ENCODE assay signal across 12 cellular contexts in genomic region chr15:70742928-70743327, GRCh38. TPM values are rescaled to one million over a fixed set of nuclear protein-coding genes. Genes with fewer than 3 reads are reported as not detected.
DNase-seq lines count a peak whose midpoint lies in the region; ATAC-seq, FAIRE-seq and TF ChIP-seq lines count a peak whose summit lies in the region.
"Had no signal": no experiment of that assay in that cellular context is flagged by ENCODE, and none has a peak within 500 bp of the region (broad histone marks: within the 10 kb centered on the region; RNA-seq: fewer than 3 reads in every experiment).

No MANE protein-coding gene starts in this region.

- H3K4me1 ChIP-seq in fibroblast of lung (ENCODE audit: control insufficient read depth, extremely low read depth, insufficient read depth, low read length) (peaks cover 24% of the 10 kb centered on the region), gastrocnemius medialis (peaks cover 67 to 73% of the 10 kb centered on the region in 2 donors)

- intact Hi-C loops in gastrocnemius medialis (cut with DNase I; ENCODE audit: low total_unique reads) = loop anchor here (1.0 to 5.0 kb wide), 2 partner anchors 20 to 41 kb away; partner anchors contain the start of gene UACA

- H3K36me3 ChIP-seq in fibroblast of lung (ENCODE audit: control insufficient read depth, insufficient read depth, low read length) = no peaks in the 10 kb centered on the region
- H3K36me3 ChIP-seq in gastrocnemius medialis = no peaks in the 10 kb centered on the region

- H3K9me3 ChIP-seq in fibroblast of lung (ENCODE audit: control insufficient read depth, insufficient read depth, low read depth, low read length) (no peaks in the 10 kb centered on the region), gastrocnemius medialis (no peaks in the 10 kb centered on the region)

- H3K27ac ChIP-seq in fibroblast of lung (ENCODE audit: insufficient read depth, low read length) (peak overlapping the region; percentile 79), gastrocnemius medialis (peak overlapping the region; percentile 88 to 95 (median 91))
- H3K27ac ChIP-seq: C4-2B, VCaP had no signal

- DNase-seq in RPMI7951 (ENCODE audit: low read depth) = peak; percentile 57
- peak; percentile 36 to 41 for DNase-seq in fibroblast of lung (ENCODE audit: low read depth in 2 of 2)
- peak; percentile 65 to 75 for DNase-seq in gastrocnemius medialis
- no peak for DNase-seq in GM13977 (ENCODE audit: low spot score)
- no peak for DNase-seq in SIG-M5 treated with dmso at 0.1 percent for 504 hours (lab: John Stamatoyannopoulos, UW; ENCODE audit: unreplicated experiment)
- DNase-seq: NCI-H187 treated with DMSO at 0.1 percent for 48 hours; stimulated activated CD4-positive, alpha-beta T cell treated with anti-CD3 and anti-CD28 coated beads, Interleukin-12 subunit alpha, Interleukin-12 subunit beta, amount 100 ng/mL, for 4 hours had no signal

- FAIRE-seq in G401.6 (lab: Jason Lieb, UNC) = peak; percentile 23

- peak overlapping the region; percentile 69 for H3K4me2 ChIP-seq in fibroblast of lung (ENCODE audit: extremely low read depth, insufficient read depth, low read length)

- no peak for TF ChIP-seq CTCF in fibroblast of lung (conservative IDR thresholded peaks at IDR 0.05 in 1 of 2, IDR thresholded peaks at IDR 0.05 in 1 of 2; ENCODE audit: low read depth in 1 of 2, low read length in 2 of 2)
- TF ChIP-seq CTCF in gastrocnemius medialis (IDR thresholded peaks at IDR 0.05 in 4 of 5, conservative IDR thresholded peaks at IDR 0.05 in 1 of 5) = no peak
- no peak for TF ChIP-seq CTCF in GM13977 (IDR thresholded peaks at IDR 0.05; ENCODE audit: extremely low read depth, insufficient read depth, missing control alignments)

- H3K4me3 ChIP-seq in fibroblast of lung (replicated peaks in 1 of 4; ENCODE audit: control extremely low read depth in 1 of 4, insufficient read depth in 1 of 4, low read depth in 3 of 4, low read length in 4 of 4) = peak overlapping the region in 2 of 4 experiments; percentile 17 to 53
- peak overlapping the region; percentile 52 to 60 (median 56) for H3K4me3 ChIP-seq in gastrocnemius medialis

- no peak for TF ChIP-seq POLR2A in gastrocnemius medialis (IDR thresholded peaks at IDR 0.05)

- no peaks in the 10 kb centered on the region for H3K27me3 ChIP-seq in fibroblast of lung (ENCODE audit: control insufficient read depth, insufficient read depth, low read length)
- H3K27me3 ChIP-seq in gastrocnemius medialis = no peaks in the 10 kb centered on the region

- peak; percentile 75 to 83 for ATAC-seq in gastrocnemius medialis
- no peak for ATAC-seq in HG03565 (IDR thresholded peaks at IDR 0.05; ENCODE audit: unreplicated experiment)
- ATAC-seq in GM18502 (IDR thresholded peaks at IDR 0.05; ENCODE audit: poor library complexity, unreplicated experiment) = no peak

- H3K9ac ChIP-seq in fibroblast of lung (ENCODE audit: insufficient read depth, low read length) = no peak overlapping the region

- in situ Hi-C loops in gastrocnemius medialis (cut with MboI; ENCODE audit: low sequenced_read_pairs in 4 of 4) = no loop called here
- in situ Hi-C loops in GM13977 (cut with MboI; ENCODE audit: low pct_unique_long_range_greater_than_20kb, low sequenced_read_pairs, unreplicated experiment) = no loop called here

- peaks cover 3% of the 10 kb centered on the region for H4K20me1 ChIP-seq in fibroblast of lung (ENCODE audit: control insufficient read depth, extremely low read depth, insufficient read depth, low read length)

- H2AFZ ChIP-seq in fibroblast of lung (ENCODE audit: low read length) = no peak overlapping the region

- H3K79me2 ChIP-seq in fibroblast of lung (ENCODE audit: control insufficient read depth, insufficient read depth, low read length) = peaks cover 94% of the 10 kb centered on the region

RNA-seq across cellular contexts. Expression of gene UACA, which starts 20.4 kb away (rescaled TPM):
- total RNA-seq in RPMI7951 (2014; rRNA removed; shearing (Covaris generic)) = 47.0 and 56.8 TPM in 2 replicates
- total RNA-seq in fibroblast of lung = 107 and 187 TPM in 2 replicates
- 136 and 170 TPM in 2 replicates for polyA plus RNA-seq in fibroblast of lung
- polyA plus RNA-seq in fibroblast of lung (2012) = 242 and 250 TPM in 2 replicates
- polyA minus RNA-seq in fibroblast of lung (ENCODE audit: low replicate concordance) = 571 and 816 TPM in 2 replicates
- 100 to 1,000 TPM; 101 to 192 (median 127) TPM for total RNA-seq in gastrocnemius medialis

Comparison
In these comparisons a context has a peak if more than half of its experiments do, and no peak if none do; other contexts are left out.
1. DNase-seq: peak in RPMI7951 (single experiment), fibroblast of lung (2 of 2) and gastrocnemius medialis (2 of 2); none in GM13977 (single experiment) and SIG-M5 treated with dmso at 0.1 percent for 504 hours (single experiment).
2. ATAC-seq: peak in gastrocnemius medialis (2 of 2); none in HG03565 (single experiment) and GM18502 (single experiment).